Comparison of ENCODE assay signal across 9 cellular contexts in the genomic region with DNA sequence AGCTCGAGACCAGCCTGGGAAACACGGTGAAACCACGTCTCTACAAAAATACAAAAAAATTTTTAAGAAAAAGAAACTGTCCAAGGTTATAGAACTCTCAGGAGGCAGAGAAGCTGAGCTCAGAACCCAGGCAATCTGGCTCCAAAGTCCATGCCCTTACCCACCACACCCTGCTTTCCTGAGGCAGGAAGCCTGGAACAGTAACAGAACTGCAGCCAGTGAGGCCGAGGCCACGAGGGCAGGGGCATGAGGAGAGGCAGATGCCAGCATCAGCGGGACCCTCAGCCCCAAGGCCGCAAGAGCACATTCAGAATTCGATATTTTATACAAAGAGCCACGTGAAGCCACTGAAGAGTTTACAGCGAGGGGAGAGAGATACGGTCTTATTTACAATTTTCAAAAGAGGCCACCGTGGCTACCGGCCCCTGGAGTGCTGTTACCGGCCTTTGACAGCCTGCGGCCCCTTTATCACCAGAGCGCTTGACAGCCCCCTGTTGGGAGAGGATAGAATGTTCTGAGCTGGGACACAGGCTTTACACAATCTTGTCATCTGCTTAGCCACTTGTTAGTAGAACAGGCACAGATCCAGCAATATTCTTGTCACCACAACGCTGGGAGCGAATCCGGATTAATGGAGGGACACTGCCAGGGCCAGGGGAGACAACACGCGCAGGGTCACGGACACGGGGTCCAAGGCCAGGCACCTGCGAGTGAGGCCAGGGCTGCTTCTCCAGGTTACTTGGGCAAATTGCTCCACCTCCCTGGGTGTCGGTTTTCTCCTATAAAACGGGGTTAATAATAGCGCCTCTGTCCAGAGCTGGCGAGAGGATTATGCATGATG. TPM values are rescaled to one million over a fixed set of nuclear protein-coding genes. Genes with fewer than 3 reads are reported as not detected.
A peak's percentile ranks its signal among the peaks of the same experiment; 100 is the strongest.
DNase-seq lines count a peak whose midpoint lies in the region; ATAC-seq and TF ChIP-seq lines count a peak whose summit lies in the region.
"Had no signal": no experiment of that assay in that cellular context is flagged by ENCODE, and none has a peak within 500 bp of the region (broad histone marks: within the 10 kb centered on the region; RNA-seq: fewer than 3 reads in every experiment).

No MANE protein-coding gene starts in this region.

- H3K27me3 ChIP-seq in DND-41 (ENCODE audit: insufficient read depth, low read length, poor library complexity) (no peaks in the 10 kb centered on the region), OCI-LY3 (ENCODE audit: low read depth, low read length) (no peaks in the 10 kb centered on the region), osteoblast (ENCODE audit: insufficient read depth, low read length) (no peaks in the 10 kb centered on the region)

- H3K4me3 Mint-ChIP-seq in natural killer cell: no peak overlapping the region

- H2AFZ ChIP-seq in DND-41 (ENCODE audit: low read depth, low read length) (no peak overlapping the region), OCI-LY3 (ENCODE audit: low read depth, low read length) (no peak overlapping the region), osteoblast (ENCODE audit: low read length) (no peak overlapping the region)

- H3K79me2 ChIP-seq in DND-41 (ENCODE audit: insufficient read depth, low read length): peaks cover 50% of the 10 kb centered on the region
- peaks cover 70% of the 10 kb centered on the region for H3K79me2 ChIP-seq in OCI-LY3 (ENCODE audit: low read length)
- H3K79me2 ChIP-seq in osteoblast (ENCODE audit: insufficient read depth, low read length): peaks cover 80% of the 10 kb centered on the region

- intact Hi-C loops in natural killer cell (cut with micrococcal nuclease): no loop called here

- DNase-seq in DND-41 (no peak), fibroblast of mammary gland (ENCODE audit: low read depth) (no peak), osteoblast (ENCODE audit: insufficient read length, low spot score, missing footprints) (no peak), epidermal melanocyte (ENCODE audit: insufficient read length, low spot score) (no peak), natural killer cell (no peak), DMS153 (lab: John Stamatoyannopoulos, UW) (no peak)
- DNase-seq: activated CD8-positive, alpha-beta memory T cell treated with anti-CD3 and anti-CD28 coated beads, Interleukin-2, amount 50 U/mL, for 48 hours had no signal

- peaks cover 8% of the 10 kb centered on the region for H3K36me3 Mint-ChIP-seq in natural killer cell

- no peak overlapping the region for H3K4me3 ChIP-seq in DND-41 (ENCODE audit: low read depth in 1 of 2, low read length in 2 of 2)
- no peak overlapping the region for H3K4me3 ChIP-seq in OCI-LY3 (ENCODE audit: low read length)
- H3K4me3 ChIP-seq in fibroblast of mammary gland (ENCODE audit: control insufficient read depth, low read depth, low read length): no peak overlapping the region
- H3K4me3 ChIP-seq in osteoblast (ENCODE audit: insufficient read depth, low read length): no peak overlapping the region

- H3K9me3 ChIP-seq in DND-41 (ENCODE audit: insufficient read depth, low read length, severe bottlenecking) (no peaks in the 10 kb centered on the region), OCI-LY3 (ENCODE audit: insufficient read depth, low read length) (no peaks in the 10 kb centered on the region), osteoblast (ENCODE audit: low read depth, low read length) (no peaks in the 10 kb centered on the region)

- H3K9ac ChIP-seq in DND-41 (ENCODE audit: low read depth, low read length) (no peak overlapping the region), OCI-LY3 (ENCODE audit: low read length) (no peak overlapping the region)

- H3K4me1 ChIP-seq in DND-41 (ENCODE audit: insufficient read depth, low read length) (peaks cover 20% of the 10 kb centered on the region), OCI-LY3 (ENCODE audit: low read length) (peaks cover 15% of the 10 kb centered on the region), osteoblast (ENCODE audit: insufficient read depth, low read length) (peaks cover 17% of the 10 kb centered on the region)

- H3K27ac Mint-ChIP-seq in natural killer cell: peak overlapping the region in 1 of 2 donors; percentile 21

- H3K4me2 ChIP-seq in DND-41 (ENCODE audit: insufficient read depth, low read length) (no peak overlapping the region), OCI-LY3 (ENCODE audit: low read length) (no peak overlapping the region), osteoblast (ENCODE audit: insufficient read depth, low read length) (no peak overlapping the region)

- no peak overlapping the region for H3K27ac ChIP-seq in DND-41 (ENCODE audit: low read length)
- H3K27ac ChIP-seq in OCI-LY3 (ENCODE audit: low read length): no peak overlapping the region
- no peak overlapping the region for H3K27ac ChIP-seq in osteoblast (ENCODE audit: low read depth, low read length)

- ATAC-seq in DND-41 (ENCODE audit: insufficient read depth, low read depth) (0 out of 3 replicates have a peak, but pooled peaks have one; percentile 40), natural killer cell (no peak), GM19397 (IDR thresholded peaks at IDR 0.05; ENCODE audit: unreplicated experiment) (no peak)

- peaks cover 44% of the 10 kb centered on the region for H3K36me3 ChIP-seq in DND-41 (ENCODE audit: insufficient read depth, low read length)
- peaks cover 54% of the 10 kb centered on the region for H3K36me3 ChIP-seq in OCI-LY3 (replicated peaks; ENCODE audit: low read depth, low read length)
- H3K36me3 ChIP-seq in osteoblast (ENCODE audit: insufficient read depth, low read length): peaks cover 40% of the 10 kb centered on the region

- H4K20me1 ChIP-seq in DND-41 (ENCODE audit: insufficient read depth, low read length): peaks cover 45% of the 10 kb centered on the region
- peaks cover 34% of the 10 kb centered on the region for H4K20me1 ChIP-seq in OCI-LY3 (ENCODE audit: insufficient read depth, low read length)
- peaks cover 66% of the 10 kb centered on the region for H4K20me1 ChIP-seq in osteoblast (ENCODE audit: insufficient read depth, low read length)

- no peaks in the 10 kb centered on the region for H3K9me3 Mint-ChIP-seq in natural killer cell

- TF ChIP-seq CTCF in DND-41 (IDR thresholded peaks at IDR 0.05; ENCODE audit: borderline replicate concordance, extremely low read depth, low read length, poor library complexity, severe bottlenecking) (peak; percentile 39), OCI-LY3 (IDR thresholded peaks at IDR 0.05; ENCODE audit: low read depth, low read length) (0 out of 2 replicates have a peak, but pooled peaks have one; percentile 8), fibroblast of mammary gland (conservative IDR thresholded peaks at IDR 0.05; ENCODE audit: control insufficient read depth, insufficient read depth, low read depth, low read length) (peak; percentile 6), osteoblast (IDR thresholded peaks at IDR 0.05; ENCODE audit: extremely low read depth, low read depth, low read length) (peak; percentile 26), natural killer cell (IDR thresholded peaks at IDR 0.05) (no peak)

- peaks cover 21 to 38% of the 10 kb centered on the region in 2 donors for H3K4me1 Mint-ChIP-seq in natural killer cell

- no peaks in the 10 kb centered on the region for H3K27me3 Mint-ChIP-seq in natural killer cell (ENCODE audit: low read depth in 2 of 2)

RNA-seq across cellular contexts. Expression of gene SPATA2, which starts 5.6 kb away (rescaled TPM):
- total RNA-seq in osteoblast (3.2 and 3.3 TPM in 2 replicates), natural killer cell (10 to 100 TPM; 16.4 to 25.8 (median 25.1) TPM)

RNA-seq across cellular contexts. Expression of gene RNF114, which starts 26.5 kb away (rescaled TPM):
- total RNA-seq in osteoblast: 46.9 and 78.5 TPM in 2 replicates
- total RNA-seq in natural killer cell: 100 to 1,000 TPM in 2 of 3 donors, 10 to 100 TPM in 1; 92.3 to 108 (median 100) TPM
